ENCODE assay signal across 1 cellular context in the genomic region with DNA sequence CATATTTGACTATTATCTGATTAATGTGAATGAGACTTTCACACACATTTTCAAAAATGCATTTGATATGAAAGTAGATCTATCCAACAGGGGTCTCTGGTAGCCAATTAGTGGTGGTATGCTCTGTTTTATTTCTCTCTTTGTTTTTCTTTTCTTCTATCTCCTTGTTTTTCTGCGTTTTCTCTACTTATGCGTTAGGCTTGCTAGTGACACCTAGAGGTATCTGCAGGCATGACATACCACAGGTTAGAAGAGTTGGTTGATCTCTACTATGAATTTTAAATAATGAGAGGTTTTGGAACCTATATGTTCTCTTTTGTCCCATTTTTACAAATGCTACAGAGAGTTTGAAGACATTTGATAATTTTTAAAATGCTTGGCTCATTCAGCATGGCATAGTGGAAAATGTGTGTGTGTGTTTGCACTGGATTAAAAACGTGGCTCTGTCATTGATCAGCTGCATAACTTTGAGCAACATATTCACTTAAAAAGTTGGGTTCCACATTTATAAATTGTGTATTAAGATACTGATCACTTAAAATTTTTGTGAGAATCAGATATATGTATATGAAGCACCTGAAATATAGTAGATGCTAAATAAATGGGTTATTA.
TF ChIP-seq lines count a peak whose summit lies in the region.

No MANE protein-coding gene starts in this region.

TF ChIP-seq in HCT116, 20 proteins besides CTCF, POLR2A, EP300 and RAD21 (continued from another document):
- TF ChIP-seq, protein P1, sequence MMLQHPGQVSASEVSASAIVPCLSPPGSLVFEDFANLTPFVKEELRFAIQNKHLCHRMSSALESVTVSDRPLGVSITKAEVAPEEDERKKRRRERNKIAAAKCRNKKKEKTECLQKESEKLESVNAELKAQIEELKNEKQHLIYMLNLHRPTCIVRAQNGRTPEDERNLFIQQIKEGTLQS (IDR thresholded peaks at IDR 0.05): no peak
- TF ChIP-seq JUND (IDR thresholded peaks at IDR 0.05) (no peak), ELF1 (IDR thresholded peaks at IDR 0.05; ENCODE audit: borderline replicate concordance, low read depth) (no peak)
